1 cellular context compared by ENCODE assay signal in the genomic region with DNA sequence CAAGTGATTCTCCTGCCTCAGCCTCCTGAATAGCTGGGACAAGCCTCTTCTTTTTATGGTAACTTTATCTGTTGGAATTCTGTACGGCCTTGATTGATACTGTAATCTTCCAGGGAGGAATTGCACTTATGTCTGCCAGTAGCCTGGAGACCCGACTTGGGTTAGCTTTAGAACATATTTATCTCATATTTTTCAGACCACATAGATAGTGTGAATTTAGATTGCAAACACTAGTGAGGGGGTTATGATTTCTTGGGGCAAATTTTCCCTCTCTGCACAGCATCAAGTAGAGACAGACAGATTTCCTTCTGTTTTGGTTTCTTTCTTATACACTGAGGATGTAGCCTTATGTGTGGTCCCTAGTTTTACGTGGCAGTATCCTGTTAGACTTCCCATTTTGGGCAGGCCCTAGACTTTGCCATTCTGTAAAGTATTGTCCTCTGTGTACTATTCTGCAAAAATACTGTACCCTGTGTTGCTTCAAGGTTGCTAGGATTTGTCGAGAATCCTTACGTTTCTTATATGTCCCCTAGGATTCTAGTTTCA.
TF ChIP-seq lines count a peak whose summit lies in the region.

No MANE protein-coding gene starts in this region.

TF ChIP-seq in HepG2, 621 proteins besides CTCF, POLR2A, EP300 and RAD21:
- TF ChIP-seq, protein P1, sequence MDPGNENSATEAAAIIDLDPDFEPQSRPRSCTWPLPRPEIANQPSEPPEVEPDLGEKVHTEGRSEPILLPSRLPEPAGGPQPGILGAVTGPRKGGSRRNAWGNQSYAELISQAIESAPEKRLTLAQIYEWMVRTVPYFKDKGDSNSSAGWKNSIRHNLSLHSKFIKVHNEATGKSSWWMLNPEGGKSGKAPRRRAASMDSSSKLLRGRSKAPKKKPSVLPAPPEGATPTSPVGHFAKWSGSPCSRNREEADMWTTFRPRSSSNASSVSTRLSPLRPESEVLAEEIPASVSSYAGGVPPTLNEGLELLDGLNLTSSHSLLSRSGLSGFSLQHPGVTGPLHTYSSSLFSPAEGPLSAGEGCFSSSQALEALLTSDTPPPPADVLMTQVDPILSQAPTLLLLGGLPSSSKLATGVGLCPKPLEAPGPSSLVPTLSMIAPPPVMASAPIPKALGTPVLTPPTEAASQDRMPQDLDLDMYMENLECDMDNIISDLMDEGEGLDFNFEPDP (CRISPR knock-in tag; conservative IDR thresholded peaks at IDR 0.05), result no peak
- TF ChIP-seq PITX1 (CRISPR knock-in tag; IDR thresholded peaks at IDR 0.05) (no peak), GRHL1 (CRISPR knock-in tag; conservative IDR thresholded peaks at IDR 0.05) (no peak), IRF2 (CRISPR knock-in tag; IDR thresholded peaks at IDR 0.05) (no peak), ZBTB4 (CRISPR knock-in tag; IDR thresholded peaks at IDR 0.05; ENCODE audit: borderline replicate concordance) (no peak), DNMT1 (CRISPR knock-in tag; IDR thresholded peaks at IDR 0.05) (no peak), ZNF563 (CRISPR knock-in tag; IDR thresholded peaks at IDR 0.05) (no peak), AHR (CRISPR knock-in tag; IDR thresholded peaks at IDR 0.05) (no peak), SSRP1 (CRISPR knock-in tag; IDR thresholded peaks at IDR 0.05) (no peak), CREB3 (CRISPR knock-in tag; IDR thresholded peaks at IDR 0.05) (no peak), ZBTB7A (CRISPR knock-in tag; IDR thresholded peaks at IDR 0.05) (no peak), WIZ (CRISPR knock-in tag; IDR thresholded peaks at IDR 0.05) (no peak), ZNF567 (CRISPR knock-in tag; IDR thresholded peaks at IDR 0.05; ENCODE audit: borderline replicate concordance) (no peak), FOXM1 (CRISPR knock-in tag; IDR thresholded peaks at IDR 0.05) (no peak), ZNF510 (CRISPR knock-in tag; IDR thresholded peaks at IDR 0.05; ENCODE audit: low read depth) (no peak)
